In the genomic region with DNA sequence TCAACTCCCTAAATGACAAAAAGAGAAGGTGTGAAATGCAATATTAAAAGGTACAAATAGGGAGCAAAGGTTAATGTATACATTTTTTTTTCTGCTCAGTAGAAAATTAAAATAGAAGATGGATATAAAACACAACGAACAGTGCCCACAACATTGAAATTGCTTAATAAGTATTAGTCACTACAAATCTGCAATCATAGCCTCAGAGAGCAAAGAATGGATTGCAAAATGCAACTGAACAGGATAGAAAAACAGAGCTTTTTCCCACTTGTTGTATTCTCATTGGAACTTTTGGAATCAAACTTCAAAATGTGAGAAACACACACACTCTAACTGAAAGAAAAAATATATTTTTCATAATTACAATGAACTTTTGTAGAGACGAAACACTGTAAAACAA, we compare ENCODE assay signal across 25 cellular contexts.
"Had no signal": no experiment of that assay in that cellular context is flagged by ENCODE, and none has a peak within 500 bp of the region (broad histone marks: within the 10 kb centered on the region; RNA-seq: fewer than 3 reads in every experiment).

No MANE protein-coding gene starts in this region.

- H3K9me3 ChIP-seq: colonic mucosa, left lung, psoas muscle, sigmoid colon, stomach, testis, tibial artery had no signal

- H3K9ac ChIP-seq: neural progenitor cell had no signal

- ATAC-seq: esophagus mucosa; heart right ventricle; left cardiac atrium; left lung; naive thymus-derived CD4-positive, alpha-beta T cell; psoas muscle; right cardiac atrium; stimulated activated effector memory CD8-positive, alpha-beta T cell treated with anti-CD3 and anti-CD28 coated beads, Interleukin-12 subunit alpha, Interleukin-12 subunit beta, amount 100 ng/mL, for 72 hours had no signal

- H3K36me3 ChIP-seq: colonic mucosa, heart right ventricle, left lung, neural progenitor cell, sigmoid colon, stomach, tibial artery had no signal

- H3K4me1 ChIP-seq: colonic mucosa, heart right ventricle, left lung, neural progenitor cell, psoas muscle, sigmoid colon, stomach, testis, tibial artery had no signal

- H3K27ac ChIP-seq: colonic mucosa, epithelial cell of prostate, heart right ventricle, left lung, neural progenitor cell, psoas muscle, sigmoid colon, stomach, testis, tibial artery had no signal

- H3K4me2 ChIP-seq: neural progenitor cell had no signal

- H3K27me3 ChIP-seq: colonic mucosa, heart right ventricle, left lung, neural progenitor cell, sigmoid colon, stomach, testis, tibial artery had no signal

- H2AFZ ChIP-seq: neural progenitor cell had no signal

- H3K4me3 ChIP-seq: colonic mucosa, heart right ventricle, left lung, neural progenitor cell, psoas muscle, sigmoid colon, stomach, testis, tibial artery had no signal

- DNase-seq: colonic mucosa; effector CD8-positive, alpha-beta T cell; endodermal cell; foreskin melanocyte; glutamatergic neuron; heart right ventricle; hippocampal formation; left cardiac atrium; left lung; mesendoderm; midbrain; naive thymus-derived CD4-positive, alpha-beta T cell; psoas muscle; right cardiac atrium; sigmoid colon; stimulated activated CD4-positive, alpha-beta T cell treated with anti-CD3 and anti-CD28 coated beads, Interleukin-2, amount 100 ng/mL, for 24 hours; stimulated activated CD4-positive, alpha-beta T cell treated with anti-CD3 and anti-CD28 coated beads, Interleukin-4, amount 100 ng/mL, for 24 hours; stimulated activated naive CD4-positive, alpha-beta T cell treated with Interleukin-2 at 50 U/mL for 16 hours; stomach; testis; tibial artery had no signal
